ENCODE assay signal across 8 cellular contexts in genomic region chr2:57720728-57721627, GRCh38.
DNase-seq lines count a peak whose midpoint lies in the region; ATAC-seq and TF ChIP-seq lines count a peak whose summit lies in the region.

No MANE protein-coding gene starts in this region.

- peak; percentile 60 to 64 for ATAC-seq in CD4-positive, CD25-positive, alpha-beta regulatory T cell (ENCODE audit: low read depth in 2 of 2)
- ATAC-seq in GM19025 (IDR thresholded peaks at IDR 0.05; ENCODE audit: low read depth, unreplicated experiment) (peak; percentile 99), HG03103 (IDR thresholded peaks at IDR 0.05; ENCODE audit: low read depth, unreplicated experiment) (peak; percentile 99), naive B cell (ENCODE audit: low read depth in 2 of 2) (peak; percentile 73 to 81)

- H3K27me3 Mint-ChIP-seq in CD4-positive, CD25-positive, alpha-beta regulatory T cell = no peaks in the 10 kb centered on the region
- peaks cover 15% of the 10 kb centered on the region for H3K27me3 Mint-ChIP-seq in activated CD4-positive, alpha-beta memory T cell treated with anti-CD3 and anti-CD28 coated beads, Interleukin-2, amount 10 ng/mL, durations not matched to agents 7 days and 5 days
- H3K27me3 Mint-ChIP-seq in naive B cell = no peaks in the 10 kb centered on the region

- H3K27ac ChIP-seq in CD4-positive, CD25-positive, alpha-beta regulatory T cell (ENCODE audit: insufficient read depth, low read length, poor library complexity, severe bottlenecking) = no peak overlapping the region
- no peak overlapping the region for H3K27ac ChIP-seq in esophagus muscularis mucosa (replicated peaks in 1 of 4)

- H3K36me3 ChIP-seq in CD4-positive, CD25-positive, alpha-beta regulatory T cell (ENCODE audit: control insufficient read depth, insufficient read depth, low read length) = no peaks in the 10 kb centered on the region
- no peaks in the 10 kb centered on the region for H3K36me3 ChIP-seq in esophagus muscularis mucosa

- H3K9me3 ChIP-seq in CD4-positive, CD25-positive, alpha-beta regulatory T cell (ENCODE audit: control insufficient read depth in 2 of 2, low read length in 2 of 2) = no peaks in the 10 kb centered on the region
- H3K9me3 ChIP-seq in esophagus muscularis mucosa = no peaks in the 10 kb centered on the region

- peak in 2 of 3 donors; percentile 16 to 38 for DNase-seq in CD4-positive, CD25-positive, alpha-beta regulatory T cell
- DNase-seq in NCI-H2171 treated with DMSO at 0.1 percent for 48 hours (lab: John Stamatoyannopoulos, UW) (peak; percentile 63), esophagus muscularis mucosa (ENCODE audit: extremely low spot score) (no peak), naive B cell (peak; percentile 36), ureter (ENCODE audit: low spot score) (peak; percentile 44)
- DNase-seq in activated CD4-positive, alpha-beta memory T cell treated with anti-CD3 and anti-CD28 coated beads, Interleukin-2, amount 10 ng/mL, durations not matched to agents 7 days and 5 days = peak; percentile 38

- peak overlapping the region in 2 of 4 donors; percentile 3 to 41 for H3K4me3 Mint-ChIP-seq in CD4-positive, CD25-positive, alpha-beta regulatory T cell
- no peak overlapping the region for H3K4me3 Mint-ChIP-seq in activated CD4-positive, alpha-beta memory T cell treated with anti-CD3 and anti-CD28 coated beads, Interleukin-2, amount 10 ng/mL, durations not matched to agents 7 days and 5 days
- H3K4me3 Mint-ChIP-seq in naive B cell = peak overlapping the region in 6 of 8 donors; percentile 23 to 85 (median 65)

- no peak overlapping the region for H3K27ac Mint-ChIP-seq in CD4-positive, CD25-positive, alpha-beta regulatory T cell
- no peak overlapping the region for H3K27ac Mint-ChIP-seq in activated CD4-positive, alpha-beta memory T cell treated with anti-CD3 and anti-CD28 coated beads, Interleukin-2, amount 10 ng/mL, durations not matched to agents 7 days and 5 days
- H3K27ac Mint-ChIP-seq in naive B cell = peak overlapping the region in 3 of 6 donors; percentile 12 to 54 (median 32)

- no peak for TF ChIP-seq POLR2A in esophagus muscularis mucosa (IDR thresholded peaks at IDR 0.05; ENCODE audit: low read depth)

- H3K27me3 ChIP-seq in CD4-positive, CD25-positive, alpha-beta regulatory T cell (ENCODE audit: control insufficient read depth, insufficient read depth, low read length) = peaks cover 1% of the 10 kb centered on the region
- H3K27me3 ChIP-seq in esophagus muscularis mucosa = no peaks in the 10 kb centered on the region

- H3K4me3 ChIP-seq in CD4-positive, CD25-positive, alpha-beta regulatory T cell (ENCODE audit: low read depth, low read length) = no peak overlapping the region
- peak overlapping the region in 1 of 4 donors; percentile 17 for H3K4me3 ChIP-seq in esophagus muscularis mucosa

- peak; percentile 34 to 62 (median 51) for TF ChIP-seq CTCF in esophagus muscularis mucosa (IDR thresholded peaks at IDR 0.05)

- H3K36me3 Mint-ChIP-seq in CD4-positive, CD25-positive, alpha-beta regulatory T cell = no peaks in the 10 kb centered on the region
- no peaks in the 10 kb centered on the region for H3K36me3 Mint-ChIP-seq in activated CD4-positive, alpha-beta memory T cell treated with anti-CD3 and anti-CD28 coated beads, Interleukin-2, amount 10 ng/mL, durations not matched to agents 7 days and 5 days (ENCODE audit: low read depth)
- H3K36me3 Mint-ChIP-seq in naive B cell = peaks cover 0 to under 1% of the 10 kb centered on the region in 2 donors

- POLR2A ChIA-PET in activated CD4-positive, alpha-beta memory T cell treated with anti-CD3 and anti-CD28 coated beads, Interleukin-2, amount 10 ng/mL, durations not matched to agents 7 days and 5 days (lab: Charles Lee) = no interaction called here

- no peaks in the 10 kb centered on the region for H3K4me1 ChIP-seq in CD4-positive, CD25-positive, alpha-beta regulatory T cell (ENCODE audit: control insufficient read depth, insufficient read depth, low read length, poor library complexity, severe bottlenecking)
- peaks cover 0 to 6% (median 0%) of the 10 kb centered on the region in 4 donors for H3K4me1 ChIP-seq in esophagus muscularis mucosa

- CTCF ChIA-PET in activated CD4-positive, alpha-beta memory T cell treated with anti-CD3 and anti-CD28 coated beads, Interleukin-2, amount 10 ng/mL, durations not matched to agents 7 days and 5 days (lab: Charles Lee) = interaction anchor here (0.7 to 0.8 kb wide), 2 partner anchors 25 to 32 kb away, joined by 3 read pairs; no protein-coding TSS in a partner anchor

- H3K9me3 Mint-ChIP-seq in CD4-positive, CD25-positive, alpha-beta regulatory T cell = peaks cover 0 to 1% (median 0%) of the 10 kb centered on the region in 7 donors
- H3K9me3 Mint-ChIP-seq in activated CD4-positive, alpha-beta memory T cell treated with anti-CD3 and anti-CD28 coated beads, Interleukin-2, amount 10 ng/mL, durations not matched to agents 7 days and 5 days = no peaks in the 10 kb centered on the region
- no peaks in the 10 kb centered on the region for H3K9me3 Mint-ChIP-seq in naive B cell

- intact Hi-C loops in esophagus muscularis mucosa (cut with DNase I) = no loop called here

- WGBS in esophagus muscularis mucosa = 20% methylated on average over 16 of the region's 16 CpGs

- no peak for TF ChIP-seq EP300 in esophagus muscularis mucosa (IDR thresholded peaks at IDR 0.05)

- H3K4me1 Mint-ChIP-seq in CD4-positive, CD25-positive, alpha-beta regulatory T cell = peaks cover 0 to 6% (median under 1%) of the 10 kb centered on the region in 4 donors
- H3K4me1 Mint-ChIP-seq in activated CD4-positive, alpha-beta memory T cell treated with anti-CD3 and anti-CD28 coated beads, Interleukin-2, amount 10 ng/mL, durations not matched to agents 7 days and 5 days = peaks cover 11% of the 10 kb centered on the region
- H3K4me1 Mint-ChIP-seq in naive B cell = peaks cover 4 to 13% (median 10%) of the 10 kb centered on the region in 3 donors
